ENCODE assay signal across 15 cellular contexts in the genomic region with DNA sequence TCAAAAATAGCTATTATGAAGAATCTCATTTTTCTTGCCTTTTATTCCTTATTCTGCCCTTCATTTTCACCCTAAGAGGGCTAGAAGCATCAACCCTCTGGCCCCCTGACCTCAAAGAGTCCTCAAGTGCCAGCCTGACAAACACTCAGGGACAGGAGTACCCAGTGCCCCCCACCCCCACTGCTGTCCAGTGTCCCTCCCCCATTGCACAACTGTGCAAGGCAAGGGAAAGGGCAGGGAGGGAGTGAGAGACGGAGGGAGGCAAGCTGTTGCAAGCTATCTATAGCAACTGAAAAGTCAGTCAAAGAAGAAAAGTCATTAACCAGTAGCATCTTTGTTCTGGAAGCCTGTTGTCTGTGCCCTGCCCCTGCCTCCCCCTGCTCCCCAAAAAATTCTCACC. TPM values are rescaled to one million over a fixed set of nuclear protein-coding genes. Genes with fewer than 3 reads are reported as not detected.
DNase-seq lines count a peak whose midpoint lies in the region; ATAC-seq and TF ChIP-seq lines count a peak whose summit lies in the region.
"Not testable (repeated sequence)": the region's sequence is repeated elsewhere in the genome, so short reads cannot be mapped to it uniquely, and the experiment has no call there.
"Had no signal": no experiment of that assay in that cellular context is flagged by ENCODE, and none has a peak within 500 bp of the region (broad histone marks: within the 10 kb centered on the region; RNA-seq: fewer than 3 reads in every experiment).

No MANE protein-coding gene starts in this region.

- not testable (repeated sequence) for H3K27me3 ChIP-seq in RWPE2 (ENCODE audit: insufficient read depth, poor library complexity, severe bottlenecking); left lung; upper lobe of left lung; upper lobe of right lung

- not testable (repeated sequence) for H3K9me3 Mint-ChIP-seq in activated naive CD4-positive, alpha-beta T cell treated with anti-CD3 and anti-CD28 coated beads, Interleukin-2, amount 10 ng/mL, durations not matched to agents 7 days and 5 days

- H3K9me3 ChIP-seq in RWPE2 (ENCODE audit: severe bottlenecking); left lung; upper lobe of left lung; upper lobe of right lung: not testable (repeated sequence)

- TF ChIP-seq POLR2A in upper lobe of left lung (IDR thresholded peaks at IDR 0.05) = not testable (repeated sequence)

- H3K4me1 Mint-ChIP-seq in activated naive CD4-positive, alpha-beta T cell treated with anti-CD3 and anti-CD28 coated beads, Interleukin-2, amount 10 ng/mL, durations not matched to agents 7 days and 5 days = peaks cover 30% of the 10 kb centered on the region

- H3K27ac Mint-ChIP-seq in activated naive CD4-positive, alpha-beta T cell treated with anti-CD3 and anti-CD28 coated beads, Interleukin-2, amount 10 ng/mL, durations not matched to agents 7 days and 5 days = peak overlapping the region; percentile 19

- POLR2A ChIA-PET in RWPE1 (lab: Yijun Ruan, JAX; ENCODE audit: low non-redundant PET) = not testable (repeated sequence)

- not testable (repeated sequence) for ATAC-seq in RWPE2 (ENCODE audit: low read depth)
- ATAC-seq in left lung (peak; percentile 64), upper lobe of left lung (ENCODE audit: low FRiP score in 2 of 2) (peak; percentile 31 to 56), upper lobe of right lung (peak; percentile 65)

- H3K36me3 Mint-ChIP-seq in activated naive CD4-positive, alpha-beta T cell treated with anti-CD3 and anti-CD28 coated beads, Interleukin-2, amount 10 ng/mL, durations not matched to agents 7 days and 5 days = peaks cover 12% of the 10 kb centered on the region

- DNase-seq in RWPE1 (ENCODE audit: low spot score); RWPE2 (ENCODE audit: low spot score); activated naive CD4-positive, alpha-beta T cell treated with anti-CD3 and anti-CD28 coated beads, Interleukin-2, amount 10 ng/mL, durations not matched to agents 7 days and 5 days; left lung; upper lobe of left lung; upper lobe of right lung: not testable (repeated sequence)

- not testable (repeated sequence) for H3K27me3 Mint-ChIP-seq in activated naive CD4-positive, alpha-beta T cell treated with anti-CD3 and anti-CD28 coated beads, Interleukin-2, amount 10 ng/mL, durations not matched to agents 7 days and 5 days

- intact Hi-C loops in left lung (cut with DNase I); upper lobe of right lung (cut with DNase I): not testable (repeated sequence)

- TF ChIP-seq CTCF in RWPE1 (conservative IDR thresholded peaks at IDR 0.05; ENCODE audit: low read depth); RWPE2 (IDR thresholded peaks at IDR 0.05; ENCODE audit: poor library complexity, severe bottlenecking); left lung (IDR thresholded peaks at IDR 0.05); upper lobe of left lung (IDR thresholded peaks at IDR 0.05); upper lobe of right lung (IDR thresholded peaks at IDR 0.05): not testable (repeated sequence)

- H3K4me3 ChIP-seq in RWPE2 (ENCODE audit: severe bottlenecking); left lung; upper lobe of left lung; upper lobe of right lung: not testable (repeated sequence)

- H3K36me3 ChIP-seq in RWPE2 (ENCODE audit: low read depth); left lung; upper lobe of left lung; upper lobe of right lung: not testable (repeated sequence)

- H3K27ac ChIP-seq in RWPE1 (peak overlapping the region; percentile 37; the same call in 1 of the 2 replicates), RWPE2 (ENCODE audit: poor library complexity, severe bottlenecking) (peak overlapping the region; percentile 51)
- not testable (repeated sequence) for H3K27ac ChIP-seq in left lung, upper lobe of left lung, upper lobe of right lung

- peaks cover 10% of the 10 kb centered on the region for H3K4me1 ChIP-seq in RWPE2 (ENCODE audit: insufficient read depth, poor library complexity, severe bottlenecking)
- H3K4me1 ChIP-seq in left lung = peaks cover 0 to 15% of the 10 kb centered on the region in 2 donors
- H3K4me1 ChIP-seq in upper lobe of left lung, upper lobe of right lung: not testable (repeated sequence)

- H3K4me3 Mint-ChIP-seq in activated naive CD4-positive, alpha-beta T cell treated with anti-CD3 and anti-CD28 coated beads, Interleukin-2, amount 10 ng/mL, durations not matched to agents 7 days and 5 days = not testable (repeated sequence)

- 38 to 60% methylated on average over 1 of the region's 1 CpG for WGBS in upper lobe of left lung, 2 donors

- CTCF ChIA-PET in RWPE1 (lab: Yijun Ruan, JAX); activated naive CD4-positive, alpha-beta T cell treated with anti-CD3 and anti-CD28 coated beads, Interleukin-2, amount 10 ng/mL, durations not matched to agents 7 days and 5 days (lab: Charles Lee): not testable (repeated sequence)

- TF ChIP-seq EP300 in upper lobe of left lung (IDR thresholded peaks at IDR 0.05) = not testable (repeated sequence)

RNA-seq across cellular contexts. Expression of a gene that starts 21.1 kb away (rescaled TPM):
- total RNA-seq in left lung = under 1 TPM; 0.18 to 0.29 TPM
- total RNA-seq in upper lobe of left lung = under 1 TPM in 2 of 6 donors, not detected in 4; 0.31 to 0.49 TPM
- total RNA-seq in upper lobe of right lung = 0.67 TPM
- total RNA-seq: CD4-positive, alpha-beta memory T cell; CD4-positive, alpha-beta T cell; CD4-positive, CD25-positive, alpha-beta regulatory T cell; CD8-positive, alpha-beta memory T cell had no signal

RNA-seq across cellular contexts. Expression of a gene that starts 33.2 kb away (rescaled TPM):
- total RNA-seq in left lung (1 to 10 TPM in 1 of 2 donors, under 1 TPM in 1; 0.42 to 2.0 TPM), upper lobe of left lung (under 1 TPM in 2 of 6 donors, not detected in 4; 0.71 to 0.89 TPM), upper lobe of right lung (0.93 TPM)
- total RNA-seq: A172; A673; B cell; Calu3; CD4-positive, alpha-beta memory T cell; CD4-positive, alpha-beta T cell; CD4-positive, CD25-positive, alpha-beta regulatory T cell; Daoy had no signal
